ENCODE assay signal across 8 cellular contexts in genomic region chr2:176126929-176127768, GRCh38. TPM values are rescaled to one million over a fixed set of nuclear protein-coding genes. Genes with fewer than 3 reads are reported as not detected.
A peak's percentile ranks its signal among the peaks of the same experiment; 100 is the strongest.
DNase-seq lines count a peak whose midpoint lies in the region; ATAC-seq and TF ChIP-seq lines count a peak whose summit lies in the region.

No MANE protein-coding gene starts in this region.

- H3K4me3 ChIP-seq in esophagus muscularis mucosa, result no peak overlapping the region
- H3K4me3 ChIP-seq in upper lobe of right lung, result no peak overlapping the region

- H3K4me1 Mint-ChIP-seq in natural killer cell, result peaks cover 22 to 27% of the 10 kb centered on the region in 2 donors
- peaks cover 15 to 25% of the 10 kb centered on the region in 2 donors for H3K4me1 Mint-ChIP-seq in natural killer cell treated with Interleukin-12 subunit alpha and Interleukin-12 subunit beta and Interleukin-15 and Interleukin-18, amount 100 ng/mL, for 72 hours (ENCODE audit: low read depth in 2 of 2)

- H3K4me1 ChIP-seq in esophagus muscularis mucosa, result peaks cover 27 to 61% (median 42%) of the 10 kb centered on the region in 4 donors
- H3K4me1 ChIP-seq in upper lobe of right lung, result peaks cover 12% of the 10 kb centered on the region

- TF ChIP-seq POLR2A in esophagus muscularis mucosa (IDR thresholded peaks at IDR 0.05; ENCODE audit: low read depth), result no peak

- no peak for TF ChIP-seq EP300 in esophagus muscularis mucosa (IDR thresholded peaks at IDR 0.05)

- peaks cover 17% of the 10 kb centered on the region for H3K36me3 Mint-ChIP-seq in natural killer cell
- H3K36me3 Mint-ChIP-seq in natural killer cell treated with Interleukin-12 subunit alpha and Interleukin-12 subunit beta and Interleukin-15 and Interleukin-18, amount 100 ng/mL, for 72 hours, result peaks cover 7% of the 10 kb centered on the region

- H3K9me3 Mint-ChIP-seq in natural killer cell, result no peaks in the 10 kb centered on the region
- no peaks in the 10 kb centered on the region for H3K9me3 Mint-ChIP-seq in natural killer cell treated with Interleukin-12 subunit alpha and Interleukin-12 subunit beta and Interleukin-15 and Interleukin-18, amount 100 ng/mL, for 72 hours

- H3K27me3 ChIP-seq in esophagus muscularis mucosa (peaks cover 10 to 100% (median 83%) of the 10 kb centered on the region in 4 donors), upper lobe of right lung (peaks cover 96% of the 10 kb centered on the region)

- no peaks in the 10 kb centered on the region for H3K9me3 ChIP-seq in esophagus muscularis mucosa
- H3K9me3 ChIP-seq in upper lobe of right lung, result no peaks in the 10 kb centered on the region

- ATAC-seq in natural killer cell, result peak in 1 of 3 donors; percentile 32
- ATAC-seq in natural killer cell treated with Interleukin-12 subunit alpha and Interleukin-12 subunit beta and Interleukin-15 and Interleukin-18, amount 100 ng/mL, for 72 hours, result no peak
- no peak for ATAC-seq in upper lobe of right lung
- no peak for ATAC-seq in GM19328 (IDR thresholded peaks at IDR 0.05; ENCODE audit: unreplicated experiment)

- WGBS in esophagus muscularis mucosa, result 3% methylated on average over 13 of the region's 13 CpGs

- TF ChIP-seq CTCF in natural killer cell (IDR thresholded peaks at IDR 0.05) (peak; percentile 93), esophagus muscularis mucosa (IDR thresholded peaks at IDR 0.05) (peak; percentile 84 to 90 (median 89)), upper lobe of right lung (IDR thresholded peaks at IDR 0.05) (peak; percentile 92)

- peak overlapping the region; percentile 40 for H3K4me3 Mint-ChIP-seq in natural killer cell
- H3K4me3 Mint-ChIP-seq in natural killer cell treated with Interleukin-12 subunit alpha and Interleukin-12 subunit beta and Interleukin-15 and Interleukin-18, amount 100 ng/mL, for 72 hours, result no peak overlapping the region

- H3K36me3 ChIP-seq in esophagus muscularis mucosa, result no peaks in the 10 kb centered on the region
- no peaks in the 10 kb centered on the region for H3K36me3 ChIP-seq in upper lobe of right lung

- peak; percentile 57 for DNase-seq in natural killer cell
- no peak for DNase-seq in natural killer cell treated with Interleukin-12 subunit alpha and Interleukin-12 subunit beta and Interleukin-15 and Interleukin-18, amount 100 ng/mL, for 72 hours (ENCODE audit: low spot score)
- DNase-seq in NCI-H748 treated with DMSO at 0.1 percent for 48 hours (lab: John Stamatoyannopoulos, UW), result peak; percentile 86
- peak; percentile 87 for DNase-seq in activated CD8-positive, alpha-beta memory T cell treated with anti-CD3 and anti-CD28 coated beads, Interleukin-2, amount 50 U/mL, for 48 hours
- DNase-seq in esophagus muscularis mucosa (ENCODE audit: extremely low spot score), result no peak
- peak; percentile 9 for DNase-seq in occipital lobe (lab: John Stamatoyannopoulos, UW)
- peak; percentile 63 for DNase-seq in upper lobe of right lung

- peak overlapping the region in 1 of 2 donors; percentile 18 for H3K27ac Mint-ChIP-seq in natural killer cell
- no peak overlapping the region for H3K27ac Mint-ChIP-seq in natural killer cell treated with Interleukin-12 subunit alpha and Interleukin-12 subunit beta and Interleukin-15 and Interleukin-18, amount 100 ng/mL, for 72 hours

- H3K27ac ChIP-seq in esophagus muscularis mucosa (replicated peaks in 1 of 4) (no peak overlapping the region), upper lobe of right lung (no peak overlapping the region)

- peaks cover 69 to 75% of the 10 kb centered on the region in 2 donors for H3K27me3 Mint-ChIP-seq in natural killer cell (ENCODE audit: low read depth in 2 of 2)
- H3K27me3 Mint-ChIP-seq in natural killer cell treated with Interleukin-12 subunit alpha and Interleukin-12 subunit beta and Interleukin-15 and Interleukin-18, amount 100 ng/mL, for 72 hours, result peaks cover 59 to 71% of the 10 kb centered on the region in 2 donors

- intact Hi-C loops in natural killer cell (cut with micrococcal nuclease), result loop anchor here (1.0 to 5.0 kb wide), 6 partner anchors 328 to 1035 kb away; no protein-coding TSS in a partner anchor
- intact Hi-C loops in esophagus muscularis mucosa (cut with DNase I), result loop anchor here (2.0 to 5.0 kb wide), 5 partner anchors 330 to 1020 kb away; no protein-coding TSS in a partner anchor
- intact Hi-C loops in upper lobe of right lung (cut with DNase I), result loop anchor here (5.0 kb wide), 1 partner anchor 510 kb away; no protein-coding TSS in a partner anchor

RNA-seq across cellular contexts. Expression of gene HOXD8, which starts 2.4 kb away (rescaled TPM):
- total RNA-seq in natural killer cell (not detected), esophagus muscularis mucosa (1 to 10 TPM; 3.7 to 4.8 (median 4.3) TPM), occipital lobe (not detected), upper lobe of right lung (2.6 TPM)
- total RNA-seq in natural killer cell treated with Interleukin-12 subunit alpha and Interleukin-12 subunit beta and Interleukin-15 and Interleukin-18, amount 100 ng/mL, for 72 hours, result not detected

RNA-seq across cellular contexts. Expression of gene HOXD9, which starts 4.6 kb away (rescaled TPM):
- total RNA-seq in natural killer cell (not detected), esophagus muscularis mucosa (1 to 10 TPM in 1 of 4 donors, under 1 TPM in 3; 0.83 to 2.2 (median 0.99) TPM), occipital lobe (not detected), upper lobe of right lung (1.6 TPM)
- total RNA-seq in natural killer cell treated with Interleukin-12 subunit alpha and Interleukin-12 subunit beta and Interleukin-15 and Interleukin-18, amount 100 ng/mL, for 72 hours, result not detected

RNA-seq across cellular contexts. Expression of gene HOXD10, which starts 10.6 kb away (rescaled TPM):
- total RNA-seq in natural killer cell (not detected), esophagus muscularis mucosa (under 1 TPM in 2 of 4 donors, not detected in 2; 0.42 to 0.50 TPM), occipital lobe (not detected), upper lobe of right lung (0.55 TPM)
- total RNA-seq in natural killer cell treated with Interleukin-12 subunit alpha and Interleukin-12 subunit beta and Interleukin-15 and Interleukin-18, amount 100 ng/mL, for 72 hours, result not detected

RNA-seq across cellular contexts. Expression of gene HOXD11, which starts 20.1 kb away (rescaled TPM):
- total RNA-seq in natural killer cell (not detected), esophagus muscularis mucosa (not detected), occipital lobe (not detected), upper lobe of right lung (not detected)
- not detected for total RNA-seq in natural killer cell treated with Interleukin-12 subunit alpha and Interleukin-12 subunit beta and Interleukin-15 and Interleukin-18, amount 100 ng/mL, for 72 hours

RNA-seq across cellular contexts. Expression of gene HOXD4, which starts 24.2 kb away (rescaled TPM):
- total RNA-seq in natural killer cell (not detected), esophagus muscularis mucosa (1 to 10 TPM in 2 of 4 donors, under 1 TPM in 2; 0.66 to 2.9 (median 1.9) TPM), occipital lobe (not detected), upper lobe of right lung (0.84 TPM)
- total RNA-seq in natural killer cell treated with Interleukin-12 subunit alpha and Interleukin-12 subunit beta and Interleukin-15 and Interleukin-18, amount 100 ng/mL, for 72 hours, result not detected

Comparison
In these comparisons a context has a peak if more than half of its experiments do, and no peak if none do; other contexts are left out.
1. DNase-seq: peak in natural killer cell (single experiment), NCI-H748 treated with DMSO at 0.1 percent for 48 hours (single experiment), activated CD8-positive, alpha-beta memory T cell treated with anti-CD3 and anti-CD28 coated beads, Interleukin-2, amount 50 U/mL, for 48 hours (single experiment), occipital lobe (single experiment) and upper lobe of right lung (single experiment); none in natural killer cell treated with Interleukin-12 subunit alpha and Interleukin-12 subunit beta and Interleukin-15 and Interleukin-18, amount 100 ng/mL, for 72 hours (single experiment) and esophagus muscularis mucosa (single experiment).
2. Peak in every context shown above with its lines, with median percentiles within 50 percentile points of each other: CTCF ChIP-seq.